ENCODE assay signal across 8 cellular contexts in genomic region chr10:61974611-61975010, GRCh38.
DNase-seq lines count a peak whose midpoint lies in the region; ATAC-seq and TF ChIP-seq lines count a peak whose summit lies in the region.

No MANE protein-coding gene starts in this region.

- no peaks in the 10 kb centered on the region for H3K27me3 Mint-ChIP-seq in memory B cell

- H3K4me1 ChIP-seq in body of pancreas: peaks cover 19% of the 10 kb centered on the region

- H3K4me3 Mint-ChIP-seq in memory B cell: peak overlapping the region; percentile 73

- peak overlapping the region; percentile 92 for H3K27ac Mint-ChIP-seq in memory B cell

- ATAC-seq in body of pancreas: no peak
- ATAC-seq in memory B cell (ENCODE audit: low read depth): peak; percentile 34
- ATAC-seq in HG03571 (IDR thresholded peaks at IDR 0.05; ENCODE audit: unreplicated experiment): no peak

- no peaks in the 10 kb centered on the region for H3K27me3 ChIP-seq in body of pancreas

- H3K36me3 Mint-ChIP-seq in memory B cell: peaks cover 29% of the 10 kb centered on the region

- TF ChIP-seq CTCF in body of pancreas (IDR thresholded peaks at IDR 0.05): no peak

- intact Hi-C loops in body of pancreas (cut with DNase I): no loop called here

- peaks cover 2% of the 10 kb centered on the region for H3K9me3 Mint-ChIP-seq in memory B cell

- 46 to 48% methylated on average over 6 of the region's 6 CpGs for whole genome bisulfite sequencing in body of pancreas, 2 donors

- TF ChIP-seq POLR2A in body of pancreas (IDR thresholded peaks at IDR 0.05): no peak

- DNase-seq in Ammon's horn (ENCODE audit: low spot score) (peak; percentile 73), M059J (ENCODE audit: low read depth) (peak; percentile 74), body of pancreas (peak; percentile 26 to 62 (median 50)), memory B cell (ENCODE audit: low spot score in 2 of 2) (no peak), NK-92 (lab: John Stamatoyannopoulos, UW; ENCODE audit: unreplicated experiment) (no peak), NCI-H2029 (lab: John Stamatoyannopoulos, UW) (no peak), HuH-7 (ENCODE audit: low spot score) (no peak)

- no peak overlapping the region for H3K4me3 ChIP-seq in body of pancreas

- no peaks in the 10 kb centered on the region for H3K9me3 ChIP-seq in body of pancreas

- H3K36me3 ChIP-seq in body of pancreas (replicated peaks in 1 of 2; ENCODE audit: insufficient read depth in 1 of 2, low read depth in 2 of 2): no peaks in the 10 kb centered on the region

- H3K4me1 Mint-ChIP-seq in memory B cell: peaks cover 43% of the 10 kb centered on the region

- H3K27ac ChIP-seq in body of pancreas: no peak overlapping the region

Comparison
In these comparisons a context has a peak if more than half of its experiments do, and no peak if none do; other contexts are left out.
1. DNase-seq: peak in Ammon's horn (single experiment), M059J (single experiment) and body of pancreas (4 of 4); none in memory B cell (0 of 2), NK-92 (single experiment), NCI-H2029 (single experiment) and HuH-7 (single experiment).